In the genomic region with DNA sequence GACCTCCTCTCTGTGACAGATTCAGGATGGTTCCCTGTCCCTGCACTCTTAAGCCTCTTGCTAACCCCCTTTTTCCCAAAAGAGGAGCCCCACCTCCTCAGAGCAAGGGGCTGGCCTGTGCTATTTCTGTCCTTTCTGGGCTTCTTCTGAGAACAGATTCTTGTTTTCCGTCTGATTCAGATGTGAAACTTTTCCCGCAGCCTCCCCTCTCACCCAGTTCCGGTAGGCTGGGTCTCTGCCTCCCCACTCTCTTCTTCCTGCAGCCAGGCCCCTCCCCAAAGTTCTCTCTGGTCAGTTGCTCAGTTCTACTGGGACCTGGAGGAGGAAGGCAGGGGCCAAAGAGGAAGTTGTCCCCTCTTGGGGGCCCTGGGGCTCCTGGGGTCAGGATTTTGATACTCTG, we compare ENCODE assay signal across 10 cellular contexts. TPM values are rescaled to one million over a fixed set of nuclear protein-coding genes. Genes with fewer than 3 reads are reported as not detected.
DNase-seq lines count a peak whose midpoint lies in the region; ATAC-seq, FAIRE-seq and TF ChIP-seq lines count a peak whose summit lies in the region.
"Had no signal": no experiment of that assay in that cellular context is flagged by ENCODE, and none has a peak within 500 bp of the region (broad histone marks: within the 10 kb centered on the region; RNA-seq: fewer than 3 reads in every experiment).

No MANE protein-coding gene starts in this region.

- peaks cover 4% of the 10 kb centered on the region for H3K36me3 Mint-ChIP-seq in activated naive CD4-positive, alpha-beta T cell treated with anti-CD3 and anti-CD28 coated beads, Interleukin-2, amount 10 ng/mL, durations not matched to agents 7 days and 5 days

- SMC1A ChIA-PET in GM12878 (lab: Charles Lee; ENCODE audit: uncharacterized antibody, unreplicated experiment), result interaction anchor here (1.1 to 1.7 kb wide), 4 partner anchors 12 to 161 kb away, joined by 3 to 7 read pairs (median 6); partner anchors contain the start of gene NCKAP1L

- POLR2A ChIA-PET in GM12878 (lab: Charles Lee), result interaction anchor here (0.9 to 1.6 kb wide), 4 partner anchors 12 to 63 kb away, joined by 3 to 8 read pairs (median 4); partner anchors contain the start of genes NCKAP1L and PDE1B

- peaks cover 19% of the 10 kb centered on the region for H3K4me1 ChIP-seq in GM12878 (ENCODE audit: control insufficient read depth, insufficient read depth, low read length)
- H3K4me1 ChIP-seq in transverse colon, result peaks cover 0 to 22% (median 3%) of the 10 kb centered on the region in 4 donors

- 17% methylated on average over 3 of the region's 3 CpGs for WGBS in GM12878 (ENCODE audit: insufficient coverage, insufficient replicate concordance, low lambda C conversion rate, missing lambda C conversion rate)
- 45 to 58% methylated on average over 2 to 3 of the region's 3 CpGs for WGBS in transverse colon (ENCODE audit: low coverage in 1 of 2), 2 donors

- H3K4me3 ChIP-seq in GM12878 (peak overlapping the region; percentile 63), transverse colon (peak overlapping the region in 1 of 4 donors; percentile 52)

- no peak for TF ChIP-seq POLR2A in GM12878 (IDR thresholded peaks at IDR 0.05; ENCODE audit: low read depth, low read length)
- no peak for TF ChIP-seq POLR2A in transverse colon (IDR thresholded peaks at IDR 0.05)

- in situ Hi-C loops in GM12878 (cut with MboI) (no loop called here), transverse colon (cut with MboI; ENCODE audit: low pct_ligation_motif_present in 1 of 4, low pct_unique_long_range_greater_than_20kb in 1 of 4, low sequenced_read_pairs in 3 of 4) (no loop called here)

- H3K9me3 ChIP-seq in GM12878 (replicated peaks; ENCODE audit: control insufficient read depth, insufficient read depth, low read length) (no peaks in the 10 kb centered on the region), transverse colon (no peaks in the 10 kb centered on the region)

- FAIRE-seq in GM12878 (lab: Jason Lieb, UNC), result no peak

- CTCF ChIA-PET in activated naive CD4-positive, alpha-beta T cell treated with anti-CD3 and anti-CD28 coated beads, Interleukin-2, amount 10 ng/mL, durations not matched to agents 7 days and 5 days (lab: Charles Lee), result interaction anchor here (0.7 to 2.1 kb wide), 5 partner anchors 10 to 40 kb away, joined by 3 to 11 read pairs (median 4); no protein-coding TSS in a partner anchor
- CTCF ChIA-PET in GM12878 (lab: Yijun Ruan, JAX), result interaction anchor here (1.0 to 1.8 kb wide), 6 partner anchors 10 to 162 kb away, joined by 3 to 12 read pairs (median 4); no protein-coding TSS in a partner anchor

- H3K36me3 ChIP-seq in GM12878 (ENCODE audit: control insufficient read depth in 2 of 2, insufficient read depth in 2 of 2, low read length in 1 of 2) (no peaks in the 10 kb centered on the region), transverse colon (no peaks in the 10 kb centered on the region)

- no peaks in the 10 kb centered on the region for H3K79me2 ChIP-seq in GM12878 (ENCODE audit: control insufficient read depth, insufficient read depth, low read length)

- H3K4me1 Mint-ChIP-seq in activated naive CD4-positive, alpha-beta T cell treated with anti-CD3 and anti-CD28 coated beads, Interleukin-2, amount 10 ng/mL, durations not matched to agents 7 days and 5 days, result peaks cover 36% of the 10 kb centered on the region

- ATAC-seq in GM12878, result peak; percentile 8

- H3K4me2 ChIP-seq in GM12878 (ENCODE audit: control insufficient read depth, insufficient read depth), result peak overlapping the region; percentile 92; the same call in 1 of the 2 replicates

- TF ChIP-seq EP300 in GM12878 (IDR thresholded peaks at IDR 0.05; ENCODE audit: borderline replicate concordance in 1 of 2, control insufficient read depth in 1 of 2, low read depth in 2 of 2, low read length in 2 of 2) (no peak), transverse colon (IDR thresholded peaks at IDR 0.05; ENCODE audit: low read depth) (no peak)

- intact Hi-C loops in GM12878 (cut with micrococcal nuclease; ENCODE audit: unreplicated experiment) (no loop called here), transverse colon (cut with DNase I; ENCODE audit: low total_unique reads) (no loop called here)

- H3K9me3 Mint-ChIP-seq in activated naive CD4-positive, alpha-beta T cell treated with anti-CD3 and anti-CD28 coated beads, Interleukin-2, amount 10 ng/mL, durations not matched to agents 7 days and 5 days, result no peaks in the 10 kb centered on the region

- peaks cover 8% of the 10 kb centered on the region for H3K27me3 Mint-ChIP-seq in activated naive CD4-positive, alpha-beta T cell treated with anti-CD3 and anti-CD28 coated beads, Interleukin-2, amount 10 ng/mL, durations not matched to agents 7 days and 5 days

- RAD21 ChIA-PET in GM12878 (lab: Charles Lee; ENCODE audit: unreplicated experiment), result interaction anchor here (1.4 kb wide), 2 partner anchors 162 to 1555 kb away, joined by 3 to 5 read pairs; partner anchors contain the start of gene EIF4B

- no TSS peak for BruUV-seq in GM12878 (replicated peaks; lab: Mats Ljungman, UMichigan)

- H3K27me3 ChIP-seq in GM12878 (replicated peaks in 1 of 2; ENCODE audit: control insufficient read depth in 2 of 2, insufficient read depth in 2 of 2, low read length in 1 of 2), result no peaks in the 10 kb centered on the region
- peaks cover 5% of the 10 kb centered on the region for H3K27me3 ChIP-seq in transverse colon

- peak overlapping the region; percentile 67 for H3K4me3 Mint-ChIP-seq in activated naive CD4-positive, alpha-beta T cell treated with anti-CD3 and anti-CD28 coated beads, Interleukin-2, amount 10 ng/mL, durations not matched to agents 7 days and 5 days

- TF ChIP-seq CTCF in GM12878 (IDR thresholded peaks at IDR 0.05 in 2 of 3, conservative IDR thresholded peaks at IDR 0.05 in 1 of 3; ENCODE audit: control insufficient read depth in 2 of 3, extremely low read depth in 1 of 3, insufficient read depth in 1 of 3, low read depth in 3 of 3, low read length in 3 of 3) (no peak), transverse colon (IDR thresholded peaks at IDR 0.05) (no peak)

- 0 out of 2 replicates have a peak overlapping the region, but pooled peaks have one; percentile 12 for H3K9ac ChIP-seq in GM12878 (ENCODE audit: control insufficient read depth, insufficient read depth, low read length)

- DNase-seq in activated naive CD4-positive, alpha-beta T cell treated with anti-CD3 and anti-CD28 coated beads, Interleukin-2, amount 10 ng/mL, durations not matched to agents 7 days and 5 days, result peak; percentile 32
- no peak for DNase-seq in activated naive CD4-positive, alpha-beta T cell treated with anti-CD3 and anti-CD28 coated beads, Interleukin-2, amount 50 U/mL, for 16 hours
- DNase-seq in GM12878 (ENCODE audit: low read depth, low spot score) (no peak), midbrain (lab: John Stamatoyannopoulos, UW) (peak; percentile 17), transverse colon (peak; percentile 39), occipital lobe (lab: John Stamatoyannopoulos, UW) (no peak), retina (no peak), LoVo (ENCODE audit: low spot score) (no peak)
- DNase-seq: Calu3, NCI-H446 treated with DMSO at 0.1 percent for 48 hours had no signal

- peak overlapping the region; percentile 67 for H3K27ac Mint-ChIP-seq in activated naive CD4-positive, alpha-beta T cell treated with anti-CD3 and anti-CD28 coated beads, Interleukin-2, amount 10 ng/mL, durations not matched to agents 7 days and 5 days

- H4K20me1 ChIP-seq in GM12878 (ENCODE audit: control insufficient read depth, insufficient read depth), result no peaks in the 10 kb centered on the region

- peak overlapping the region; percentile 94 for H2AFZ ChIP-seq in GM12878 (ENCODE audit: control insufficient read depth, low read depth, low read length)

- no peak for TF ChIP-seq RAD21 in GM12878 (IDR thresholded peaks at IDR 0.05; ENCODE audit: insufficient read depth, low read depth, low read length)

- H3K27ac ChIP-seq in GM12878 (ENCODE audit: control insufficient read depth, insufficient read depth) (peak overlapping the region; percentile 39), transverse colon (peak overlapping the region; percentile 57 to 79 (median 77))

RNA-seq across cellular contexts. Expression of gene PDE1B, which starts 11.8 kb away (rescaled TPM):
- total RNA-seq in GM12878 (2013; cell fraction: nucleolus; rRNA removed), result 42.2 and 44.3 TPM in 2 replicates
- 3.3 and 3.6 TPM in 2 replicates for total RNA-seq in GM12878 (2014; rRNA removed)
- total RNA-seq in GM12878 (2014; rRNA removed; fragmentation: Illumina TruSeq; extraction: Trizol), result 2.4 and 2.9 TPM in 2 replicates
- total RNA-seq in GM12878 (2021), result 2.6 and 3.5 TPM in 2 replicates
- 5.6 TPM for polyA plus RNA-seq in GM12878 (2011; ENCODE audit: low read depth)
- polyA plus RNA-seq in GM12878 (2011; rRNA removed), result 8.1 and 10.3 TPM in 2 replicates
- polyA plus RNA-seq in GM12878 (2011; cell fraction: cytosol; rRNA removed), result 6.9 and 7.7 TPM in 2 replicates
- polyA plus RNA-seq in GM12878 (2011; cell fraction: nucleus; rRNA removed), result 43.2 and 43.5 TPM in 2 replicates
- 4.9 and 8.2 TPM in 2 replicates for polyA plus RNA-seq in GM12878 (2012)
- 6.5 and 7.6 TPM in 2 replicates for polyA plus RNA-seq in GM12878 (2014; fragmentation: Illumina TruSeq; extraction: Trizol)
- polyA plus RNA-seq in GM12878 (2014; fragmentation: Nextera tagmentation; extraction: Ambion mirVana), result under 1 TPM; 0.26 to 0.49 TPM
- polyA plus RNA-seq in GM12878 (2014; rRNA removed), result 6.4 TPM in 2 replicates
- polyA plus RNA-seq in GM12878 (2016; fragmentation: Nextera tagmentation; extraction: Ambion mirVana), result 1 to 10 TPM; 1.0 to 1.4 TPM
- 8.9 and 11.4 TPM in 2 replicates for polyA minus RNA-seq in GM12878 (2011; rRNA and poly(A)+ RNA removed)
- polyA minus RNA-seq in GM12878 (2011; cell fraction: cytosol; rRNA and poly(A)+ RNA removed), result 1.5 TPM in 2 replicates
- 8.6 and 15.8 TPM in 2 replicates for polyA minus RNA-seq in GM12878 (2011; cell fraction: nucleus; rRNA and poly(A)+ RNA removed)
- total RNA-seq in transverse colon, result 1 to 10 TPM; 1.2 to 4.0 (median 2.6) TPM
- 6.6 TPM for total RNA-seq in occipital lobe
- total RNA-seq: Calu3 had no signal

RNA-seq across cellular contexts. Expression of gene PPP1R1A, which starts 27.3 kb away (rescaled TPM):
- total RNA-seq in GM12878 (2013; cell fraction: nucleolus; rRNA removed), result not detected in 2 replicates
- not detected in 2 replicates for total RNA-seq in GM12878 (2014; rRNA removed)
- total RNA-seq in GM12878 (2014; rRNA removed; fragmentation: Illumina TruSeq; extraction: Trizol), result not detected in 2 replicates
- total RNA-seq in GM12878 (2021), result not detected in 2 replicates
- polyA plus RNA-seq in GM12878 (2011; ENCODE audit: low read depth), result 0.16 TPM
- not detected in 2 replicates for polyA plus RNA-seq in GM12878 (2011; rRNA removed)
- not detected in 2 replicates for polyA plus RNA-seq in GM12878 (2011; cell fraction: cytosol; rRNA removed)
- polyA plus RNA-seq in GM12878 (2011; cell fraction: nucleus; rRNA removed), result not detected in 2 replicates
- 0.13 and 0.28 TPM in 2 replicates for polyA plus RNA-seq in GM12878 (2012)
- 0.25 TPM in 1 of 2 replicates, not detected in the other for polyA plus RNA-seq in GM12878 (2014; fragmentation: Illumina TruSeq; extraction: Trizol)
- under 1 TPM in 1 of 2 experiments, not detected in 1; 0.03 TPM for polyA plus RNA-seq in GM12878 (2014; fragmentation: Nextera tagmentation; extraction: Ambion mirVana)
- 0.08 TPM in 1 of 2 replicates, not detected in the other for polyA plus RNA-seq in GM12878 (2014; rRNA removed)
- under 1 TPM in 1 of 2 experiments, not detected in 1; 0.07 TPM for polyA plus RNA-seq in GM12878 (2016; fragmentation: Nextera tagmentation; extraction: Ambion mirVana)
- polyA minus RNA-seq in GM12878 (2011; rRNA and poly(A)+ RNA removed), result not detected in 2 replicates
- polyA minus RNA-seq in GM12878 (2011; cell fraction: cytosol; rRNA and poly(A)+ RNA removed), result not detected in 2 replicates
- not detected in 2 replicates for polyA minus RNA-seq in GM12878 (2011; cell fraction: nucleus; rRNA and poly(A)+ RNA removed)
- total RNA-seq in transverse colon, result 10 to 100 TPM in 1 of 4 donors, 1 to 10 TPM in 3; 3.3 to 67.0 (median 4.0) TPM
- 6.7 TPM for total RNA-seq in occipital lobe

Comparison
In these comparisons a context has a peak if more than half of its experiments do, and no peak if none do; other contexts are left out.
1. DNase-seq: peak in activated naive CD4-positive, alpha-beta T cell treated with anti-CD3 and anti-CD28 coated beads, Interleukin-2, amount 10 ng/mL, durations not matched to agents 7 days and 5 days (single experiment), midbrain (single experiment) and transverse colon (single experiment); none in activated naive CD4-positive, alpha-beta T cell treated with anti-CD3 and anti-CD28 coated beads, Interleukin-2, amount 50 U/mL, for 16 hours (single experiment), GM12878 (single experiment), occipital lobe (single experiment), retina (single experiment) and LoVo (single experiment).